6 cellular contexts compared by ENCODE assay signal in the genomic region with DNA sequence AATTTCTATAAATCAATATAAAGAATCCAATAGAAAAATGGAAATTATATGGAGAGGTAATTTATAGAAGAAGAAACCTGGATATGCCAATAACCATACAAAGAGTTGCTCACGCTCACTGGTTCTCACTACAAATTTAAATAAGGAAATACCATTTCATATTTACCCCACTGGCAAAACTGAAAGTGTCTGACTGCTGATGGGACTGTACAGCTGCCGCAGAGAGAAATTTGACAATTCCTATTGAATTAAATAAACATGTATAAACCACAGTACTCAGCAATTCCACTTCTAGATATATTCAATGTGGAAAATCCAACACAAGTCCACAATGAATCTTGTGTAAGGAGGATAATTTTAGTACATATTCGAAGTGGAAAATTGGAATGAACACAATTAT.
"Had no signal": no experiment of that assay in that cellular context is flagged by ENCODE, and none has a peak within 500 bp of the region (broad histone marks: within the 10 kb centered on the region; RNA-seq: fewer than 3 reads in every experiment).

No MANE protein-coding gene starts in this region.

- ATAC-seq: GM23338, HepG2 had no signal

- H3K4me3 ChIP-seq: GM23338 had no signal

- DNase-seq: H9, HCEC 1CT had no signal

- H3K27ac Mint-ChIP-seq: GM23338, H9, IgD-negative memory B cell had no signal

- H3K4me3 Mint-ChIP-seq: GM23338, H9, IgD-negative memory B cell had no signal

- H3K4me1 Mint-ChIP-seq: GM23338 had no signal

- H3K9me3 Mint-ChIP-seq: GM23338, H9, IgD-negative memory B cell had no signal

- H3K27me3 Mint-ChIP-seq: IgD-negative memory B cell had no signal

- H3K27ac ChIP-seq: HL-60 had no signal

- H3K36me3 Mint-ChIP-seq: IgD-negative memory B cell had no signal
